Comparison of ENCODE assay signal across 9 cellular contexts in genomic region chr12:66409195-66409871, GRCh38.
A peak's percentile ranks its signal among the peaks of the same experiment; 100 is the strongest.
DNase-seq lines count a peak whose midpoint lies in the region; ATAC-seq, FAIRE-seq and TF ChIP-seq lines count a peak whose summit lies in the region.
"Had no signal": no experiment of that assay in that cellular context is flagged by ENCODE, and none has a peak within 500 bp of the region (broad histone marks: within the 10 kb centered on the region; RNA-seq: fewer than 3 reads in every experiment).

No MANE protein-coding gene starts in this region.

- ATAC-seq in HG03066 (IDR thresholded peaks at IDR 0.05; ENCODE audit: low read depth, unreplicated experiment) (peak; percentile 66), Panc1 (peak; percentile 71), GM12878 (peak; percentile 87), HG02938 (IDR thresholded peaks at IDR 0.05; ENCODE audit: unreplicated experiment) (no peak)
- ATAC-seq in stimulated activated naive CD8-positive, alpha-beta T cell treated with anti-CD3 and anti-CD28 coated beads, Interleukin-15, amount 100 ng/mL, for 72 hours = peak; percentile 56

- TF ChIP-seq RAD21 in GM12878 (IDR thresholded peaks at IDR 0.05; ENCODE audit: insufficient read depth, low read depth, low read length) = peak; percentile 82

- H3K9ac ChIP-seq in GM12878 (ENCODE audit: control insufficient read depth, insufficient read depth, low read length) = no peak overlapping the region
- H3K9ac ChIP-seq: BLaER1 had no signal

- H3K4me1 Mint-ChIP-seq in stimulated activated naive CD8-positive, alpha-beta T cell treated with anti-CD3 and anti-CD28 coated beads, Interleukin-15, amount 100 ng/mL, for 72 hours = no peaks in the 10 kb centered on the region

- H3K9me3 ChIP-seq in Panc1 (ENCODE audit: control insufficient read depth, insufficient read depth, low read depth, low read length) (no peaks in the 10 kb centered on the region), GM12878 (replicated peaks; ENCODE audit: control insufficient read depth, insufficient read depth, low read length) (no peaks in the 10 kb centered on the region)

- no peak overlapping the region for H3K27ac Mint-ChIP-seq in stimulated activated naive CD8-positive, alpha-beta T cell treated with anti-CD3 and anti-CD28 coated beads, Interleukin-15, amount 100 ng/mL, for 72 hours

- no peak overlapping the region for H3K27ac ChIP-seq in Panc1 (ENCODE audit: low read length)
- H3K27ac ChIP-seq in GM12878 (ENCODE audit: control insufficient read depth, insufficient read depth) = no peak overlapping the region
- H3K27ac ChIP-seq: BLaER1 had no signal

- H3K4me1 ChIP-seq in Panc1 (ENCODE audit: control insufficient read depth, insufficient read depth, low read length) (no peaks in the 10 kb centered on the region; the same call in 1 of the 2 replicates), GM12878 (ENCODE audit: control insufficient read depth, insufficient read depth, low read length) (no peaks in the 10 kb centered on the region)
- H3K4me1 ChIP-seq: BLaER1 had no signal

- H3K36me3 ChIP-seq in Panc1 (ENCODE audit: control insufficient read depth, insufficient read depth, low read length) = no peaks in the 10 kb centered on the region
- no peaks in the 10 kb centered on the region for H3K36me3 ChIP-seq in GM12878 (ENCODE audit: control insufficient read depth in 2 of 2, insufficient read depth in 2 of 2, low read length in 1 of 2)
- no peaks in the 10 kb centered on the region for H3K36me3 ChIP-seq in kidney epithelial cell (ENCODE audit: control insufficient read depth, insufficient read depth, low read length)
- H3K36me3 ChIP-seq: BLaER1 had no signal

- BruUV-seq in Panc1 (replicated peaks; lab: Mats Ljungman, UMichigan) = no TSS peak
- BruUV-seq in GM12878 (replicated peaks; lab: Mats Ljungman, UMichigan) = no TSS peak

- CTCF ChIA-PET in Panc1 (lab: Charles Lee) (interaction anchor here (0.6 kb wide), 1 partner anchor 190 kb away, joined by 4 read pairs; no protein-coding TSS in a partner anchor), GM12878 (lab: Yijun Ruan, JAX) (interaction anchor here (0.8 to 2.5 kb wide), 20 partner anchors 10 to 1519 kb away, joined by 3 to 29 read pairs (median 4); partner anchors contain the start of gene HELB)

- in situ Hi-C loops in Panc1 (cut with HindIII; ENCODE audit: low pct_unique_long_range_greater_than_20kb, low sequenced_read_pairs) = no loop called here
- in situ Hi-C loops in GM12878 (cut with MboI) = loop anchor here (5.0 kb wide), 1 partner anchor 142 kb away; no protein-coding TSS in a partner anchor

- H2AFZ ChIP-seq in GM12878 (ENCODE audit: control insufficient read depth, low read depth, low read length) = no peak overlapping the region

- POLR2A ChIA-PET in Panc1 (lab: Charles Lee) (no interaction called here), GM12878 (lab: Charles Lee) (interaction anchor here (0.6 kb wide), 1 partner anchor 1261 kb away, joined by 7 read pairs; no protein-coding TSS in a partner anchor)

- no peaks in the 10 kb centered on the region for H3K9me3 Mint-ChIP-seq in stimulated activated naive CD8-positive, alpha-beta T cell treated with anti-CD3 and anti-CD28 coated beads, Interleukin-15, amount 100 ng/mL, for 72 hours

- WGBS in GM12878 (ENCODE audit: insufficient coverage, insufficient replicate concordance, low lambda C conversion rate, missing lambda C conversion rate) = 49% methylated on average over 4 of the region's 4 CpGs

- no peak for TF ChIP-seq POLR2A in GM12878 (IDR thresholded peaks at IDR 0.05; ENCODE audit: low read depth, low read length)

- no peaks in the 10 kb centered on the region for H3K79me2 ChIP-seq in GM12878 (ENCODE audit: control insufficient read depth, insufficient read depth, low read length)

- H3K4me3 Mint-ChIP-seq in stimulated activated naive CD8-positive, alpha-beta T cell treated with anti-CD3 and anti-CD28 coated beads, Interleukin-15, amount 100 ng/mL, for 72 hours = no peak overlapping the region

- SMC1A ChIA-PET in GM12878 (lab: Charles Lee; ENCODE audit: uncharacterized antibody, unreplicated experiment) = interaction anchor here (0.6 to 2.2 kb wide), 11 partner anchors 63 to 303 kb away, joined by 3 to 13 read pairs (median 3); partner anchors contain the start of gene LLPH

- peaks cover 37% of the 10 kb centered on the region for H3K27me3 Mint-ChIP-seq in stimulated activated naive CD8-positive, alpha-beta T cell treated with anti-CD3 and anti-CD28 coated beads, Interleukin-15, amount 100 ng/mL, for 72 hours

- peak; percentile 38 for FAIRE-seq in GM12878 (lab: Jason Lieb, UNC)

- H4K20me1 ChIP-seq in GM12878 (ENCODE audit: control insufficient read depth, insufficient read depth) = no peaks in the 10 kb centered on the region
- H4K20me1 ChIP-seq: BLaER1 had no signal

- H3K27me3 ChIP-seq in Panc1 (ENCODE audit: control insufficient read depth, insufficient read depth, low read length) (no peaks in the 10 kb centered on the region), GM12878 (replicated peaks in 1 of 2; ENCODE audit: control insufficient read depth in 2 of 2, insufficient read depth in 2 of 2, low read length in 1 of 2) (no peaks in the 10 kb centered on the region), kidney epithelial cell (ENCODE audit: control insufficient read depth, insufficient read depth, low read length) (no peaks in the 10 kb centered on the region)
- H3K27me3 ChIP-seq: BLaER1 had no signal

- no peak for TF ChIP-seq EP300 in GM12878 (IDR thresholded peaks at IDR 0.05; ENCODE audit: borderline replicate concordance in 1 of 2, control insufficient read depth in 1 of 2, low read depth in 2 of 2, low read length in 2 of 2)

- intact Hi-C loops in Panc1 (cut with micrococcal nuclease; ENCODE audit: unreplicated experiment) = loop anchor here (2.0 to 10.0 kb wide), 2 partner anchors 135 to 265 kb away; no protein-coding TSS in a partner anchor
- intact Hi-C loops in GM12878 (cut with micrococcal nuclease; ENCODE audit: unreplicated experiment) = loop anchor here (1.0 to 10.0 kb wide), 7 partner anchors 131 to 1102 kb away; no protein-coding TSS in a partner anchor

- H3K4me2 ChIP-seq in GM12878 (ENCODE audit: control insufficient read depth, insufficient read depth) = no peak overlapping the region
- H3K4me2 ChIP-seq: BLaER1 had no signal

- no peak overlapping the region for H3K4me3 ChIP-seq in Panc1 (ENCODE audit: low read depth in 2 of 2, low read length in 2 of 2)
- no peak overlapping the region for H3K4me3 ChIP-seq in GM12878
- no peak overlapping the region for H3K4me3 ChIP-seq in kidney epithelial cell (ENCODE audit: low read depth, low read length)
- H3K4me3 ChIP-seq: BLaER1 had no signal

- RAD21 ChIA-PET in GM12878 (lab: Charles Lee; ENCODE audit: unreplicated experiment) = interaction anchor here (0.6 to 3.1 kb wide), 7 partner anchors 131 to 853 kb away, joined by 3 to 17 read pairs (median 6); no protein-coding TSS in a partner anchor

- peak; percentile 74 for DNase-seq in DMS 273 (lab: John Stamatoyannopoulos, UW; ENCODE audit: unreplicated experiment)
- no peak for DNase-seq in DMS 273 treated with DMSO at 0.1 percent for 48 hours (lab: John Stamatoyannopoulos, UW)
- peak; percentile 8 for DNase-seq in Panc1 (ENCODE audit: low read depth, low spot score)
- no peak for DNase-seq in GM12878 (ENCODE audit: low read depth, low spot score)
- DNase-seq in kidney epithelial cell (ENCODE audit: low read depth) = no peak
- peak; percentile 24 to 41 for DNase-seq in stimulated activated naive CD8-positive, alpha-beta T cell treated with anti-CD3 and anti-CD28 coated beads, Interleukin-15, amount 100 ng/mL, for 72 hours

- TF ChIP-seq CTCF in Panc1 (IDR thresholded peaks at IDR 0.05) = peak; percentile 82
- peak; percentile 57 to 70 (median 61); a peak in 5 of 6 replicates for TF ChIP-seq CTCF in GM12878 (IDR thresholded peaks at IDR 0.05 in 2 of 3, conservative IDR thresholded peaks at IDR 0.05 in 1 of 3; ENCODE audit: control insufficient read depth in 2 of 3, extremely low read depth in 1 of 3, insufficient read depth in 1 of 3, low read depth in 3 of 3, low read length in 3 of 3)
- peak; percentile 66 for TF ChIP-seq CTCF in kidney epithelial cell (IDR thresholded peaks at IDR 0.05; ENCODE audit: insufficient read depth, low read length, poor library complexity, severe bottlenecking)

TF ChIP-seq in GM12878, 131 proteins besides CTCF, POLR2A, EP300 and RAD21 (continues in another document):
- TF ChIP-seq PAX5 (IDR thresholded peaks at IDR 0.05; ENCODE audit: borderline replicate concordance, low read depth, low read length) = no peak
- no peak for TF ChIP-seq SKIL (IDR thresholded peaks at IDR 0.05; ENCODE audit: low read depth, poor library complexity, severe bottlenecking)
- TF ChIP-seq YY1 (IDR thresholded peaks at IDR 0.05; ENCODE audit: low read depth, low read length) = 0 out of 2 replicates have a peak, but pooled peaks have one; percentile 10
- TF ChIP-seq TARDBP (IDR thresholded peaks at IDR 0.05; ENCODE audit: borderline replicate concordance) = no peak
- no peak for TF ChIP-seq SIN3A (IDR thresholded peaks at IDR 0.05; ENCODE audit: low read depth, low read length)
- TF ChIP-seq SMARCA5 (IDR thresholded peaks at IDR 0.05) = no peak
- TF ChIP-seq RBBP5 (conservative IDR thresholded peaks at IDR 0.05) = no peak
- peak; percentile 37 for TF ChIP-seq RELA (IDR thresholded peaks at IDR 0.05; ENCODE audit: borderline replicate concordance, partially characterized antibody)

Comparison
In these comparisons a context has a peak if more than half of its experiments do, and no peak if none do; other contexts are left out.
1. DNase-seq: peak in DMS 273 (single experiment), Panc1 (single experiment) and stimulated activated naive CD8-positive, alpha-beta T cell treated with anti-CD3 and anti-CD28 coated beads, Interleukin-15, amount 100 ng/mL, for 72 hours (2 of 2); none in DMS 273 treated with DMSO at 0.1 percent for 48 hours (single experiment), GM12878 (single experiment) and kidney epithelial cell (single experiment).
2. Peak in every context shown above with its lines, with median percentiles within 50 percentile points of each other: CTCF ChIP-seq.